10 cellular contexts compared by ENCODE assay signal in genomic region chr7:17297243-17297642, GRCh38. TPM values are rescaled to one million over a fixed set of nuclear protein-coding genes. Genes with fewer than 3 reads are reported as not detected.
DNase-seq lines count a peak whose midpoint lies in the region; ATAC-seq and TF ChIP-seq lines count a peak whose summit lies in the region.
"Had no signal": no experiment of that assay in that cellular context is flagged by ENCODE, and none has a peak within 500 bp of the region (broad histone marks: within the 10 kb centered on the region; RNA-seq: fewer than 3 reads in every experiment).

No MANE protein-coding gene starts in this region.

- peaks cover 10% of the 10 kb centered on the region for H3K4me1 ChIP-seq in suprapubic skin

- peaks cover 18% of the 10 kb centered on the region for H3K36me3 Mint-ChIP-seq in activated T-cell treated with anti-CD3 and anti-CD28 coated beads, Interleukin-2, amount 50 U/mL, for 24 hours (ENCODE audit: low read depth)
- peaks cover 3% of the 10 kb centered on the region for H3K36me3 Mint-ChIP-seq in activated CD4-positive, alpha-beta memory T cell treated with anti-CD3 and anti-CD28 coated beads for 36 hours

- TF ChIP-seq EP300 in suprapubic skin (IDR thresholded peaks at IDR 0.05), result no peak

- no peaks in the 10 kb centered on the region for H3K27me3 Mint-ChIP-seq in activated T-cell treated with anti-CD3 and anti-CD28 coated beads, Interleukin-2, amount 50 U/mL, for 24 hours
- H3K27me3 Mint-ChIP-seq in activated CD4-positive, alpha-beta memory T cell treated with anti-CD3 and anti-CD28 coated beads for 36 hours, result no peaks in the 10 kb centered on the region

- no peaks in the 10 kb centered on the region for H3K9me3 ChIP-seq in suprapubic skin

- peaks cover 6% of the 10 kb centered on the region for H3K9me3 Mint-ChIP-seq in activated T-cell treated with anti-CD3 and anti-CD28 coated beads, Interleukin-2, amount 50 U/mL, for 24 hours
- no peaks in the 10 kb centered on the region for H3K9me3 Mint-ChIP-seq in activated CD4-positive, alpha-beta memory T cell treated with anti-CD3 and anti-CD28 coated beads for 36 hours

- ATAC-seq in HG02840 (IDR thresholded peaks at IDR 0.05; ENCODE audit: low FRiP score, unreplicated experiment), result no peak

- H3K36me3 ChIP-seq in suprapubic skin, result no peaks in the 10 kb centered on the region

- peak overlapping the region; percentile 88 for H3K4me3 Mint-ChIP-seq in activated T-cell treated with anti-CD3 and anti-CD28 coated beads, Interleukin-2, amount 50 U/mL, for 24 hours
- peak overlapping the region; percentile 90 for H3K4me3 Mint-ChIP-seq in activated CD4-positive, alpha-beta memory T cell treated with anti-CD3 and anti-CD28 coated beads for 36 hours

- 39% methylated on average over 2 of the region's 2 CpGs for WGBS in suprapubic skin

- CTCF ChIA-PET in activated CD4-positive, alpha-beta memory T cell treated with anti-CD3 and anti-CD28 coated beads for 36 hours (lab: Charles Lee), result interaction anchor here (0.8 to 1.6 kb wide), 2 partner anchors 287 to 314 kb away, joined by 4 read pairs; no protein-coding TSS in a partner anchor

- peaks cover 23% of the 10 kb centered on the region for H3K4me1 Mint-ChIP-seq in activated T-cell treated with anti-CD3 and anti-CD28 coated beads, Interleukin-2, amount 50 U/mL, for 24 hours (ENCODE audit: low read depth)
- peaks cover 15% of the 10 kb centered on the region for H3K4me1 Mint-ChIP-seq in activated CD4-positive, alpha-beta memory T cell treated with anti-CD3 and anti-CD28 coated beads for 36 hours (ENCODE audit: low read depth)

- no peak for DNase-seq in activated T-cell treated with anti-CD3 and anti-CD28 coated beads, Interleukin-2, amount 50 U/mL, for 24 hours
- DNase-seq in activated T-cell treated with anti-CD3 and anti-CD28 coated beads for 4 hours, result no peak
- DNase-seq in activated CD4-positive, alpha-beta memory T cell treated with anti-CD3 and anti-CD28 coated beads for 36 hours, result no peak
- no peak for DNase-seq in suprapubic skin (ENCODE audit: low spot score in 2 of 2)
- DNase-seq in HuH-7 (ENCODE audit: low spot score), result no peak
- DNase-seq in stimulated activated CD4-positive, alpha-beta T cell treated with anti-CD3 and anti-CD28 coated beads, Interleukin-12 subunit alpha, Interleukin-12 subunit beta, amount 100 ng/mL, for 4 hours, result no peak
- DNase-seq: central memory CD4-positive, alpha-beta T cell; NCI-H1694 had no signal

- no peak overlapping the region for H3K27ac Mint-ChIP-seq in activated T-cell treated with anti-CD3 and anti-CD28 coated beads, Interleukin-2, amount 50 U/mL, for 24 hours
- peak overlapping the region; percentile 93 for H3K27ac Mint-ChIP-seq in activated CD4-positive, alpha-beta memory T cell treated with anti-CD3 and anti-CD28 coated beads for 36 hours

- no peak for TF ChIP-seq CTCF in suprapubic skin (IDR thresholded peaks at IDR 0.05)

- H3K4me3 ChIP-seq in suprapubic skin, result peak overlapping the region; percentile 6

- TF ChIP-seq POLR2A in suprapubic skin (IDR thresholded peaks at IDR 0.05), result no peak

- H3K27me3 ChIP-seq in layer of hippocampus (ENCODE audit: control insufficient read depth, insufficient read depth, low read length) (no peaks in the 10 kb centered on the region), suprapubic skin (no peaks in the 10 kb centered on the region)

- intact Hi-C loops in activated CD4-positive, alpha-beta memory T cell treated with anti-CD3 and anti-CD28 coated beads for 36 hours (cut with micrococcal nuclease), result loop anchor here (5.0 kb wide), 1 partner anchor 640 kb away; no protein-coding TSS in a partner anchor

- POLR2A ChIA-PET in activated CD4-positive, alpha-beta memory T cell treated with anti-CD3 and anti-CD28 coated beads for 36 hours (lab: Charles Lee), result no interaction called here

- H3K27ac ChIP-seq in layer of hippocampus (ENCODE audit: low read depth, low read length) (peak overlapping the region; percentile 85), suprapubic skin (peak overlapping the region; percentile 50)

RNA-seq across cellular contexts. Expression of gene AHR, which starts 1.2 kb away (rescaled TPM):
- 10 to 100 TPM; 40.9 to 43.3 TPM for total RNA-seq in activated CD4-positive, alpha-beta memory T cell treated with anti-CD3 and anti-CD28 coated beads for 36 hours
- total RNA-seq in suprapubic skin, result 100 to 1,000 TPM in 3 of 4 donors, 10 to 100 TPM in 1; 93.1 to 145 (median 122) TPM
